ENCODE assay signal across 28 cellular contexts in genomic region chr2:24844023-24844685, GRCh38.
"Had no signal": no experiment of that assay in that cellular context is flagged by ENCODE, and none has a peak within 500 bp of the region (broad histone marks: within the 10 kb centered on the region; RNA-seq: fewer than 3 reads in every experiment).

No MANE protein-coding gene starts in this region.

- H3K9me3 Mint-ChIP-seq: type B pancreatic cell had no signal

- H3K4me1 ChIP-seq: lower lobe of right lung, sigmoid colon, uterus had no signal

- H3K9me3 ChIP-seq: lower lobe of right lung, neutrophil, ovary, sigmoid colon, tibial nerve, uterus had no signal

- FAIRE-seq: small intestine had no signal

- H3K27ac Mint-ChIP-seq: nephron; progenitor cell of endocrine pancreas; stimulated activated memory B cell treated with anti-CD40 and anti-IgM and Interleukin-4, amounts not matched to agents 10 μg/mL and 1 μg/mL and 100 μg/mL, for 72 hours; type B pancreatic cell had no signal

- H3K36me3 ChIP-seq: neutrophil, ovary, uterus had no signal

- H3K4me1 Mint-ChIP-seq: nephron; neural crest cell; stimulated activated naive CD8-positive, alpha-beta T cell treated with anti-CD3 and anti-CD28 coated beads, Interleukin-15, amount 100 ng/mL, for 72 hours had no signal

- H3K27me3 ChIP-seq: hepatocyte, neutrophil, ovary, sigmoid colon, tibial nerve, uterus had no signal

- H3K4me3 ChIP-seq: hepatocyte, lower lobe of right lung, ovary, sigmoid colon, tibial nerve, uterus had no signal

- ATAC-seq: left cardiac atrium; left lobe of liver; lower lobe of right lung; naive thymus-derived CD8-positive, alpha-beta T cell; stimulated activated memory B cell treated with anti-CD40 and anti-IgM and Interleukin-4, amounts not matched to agents 10 μg/mL and 1 μg/mL and 100 μg/mL, for 72 hours; stimulated activated naive CD8-positive, alpha-beta T cell treated with anti-CD3 and anti-CD28 coated beads, Interleukin-15, amount 100 ng/mL, for 72 hours had no signal

- H3K4me3 Mint-ChIP-seq: naive thymus-derived CD8-positive, alpha-beta T cell; nephron; neural crest cell; stimulated activated memory B cell treated with anti-CD40 and anti-IgM and Interleukin-4, amounts not matched to agents 10 μg/mL and 1 μg/mL and 100 μg/mL, for 72 hours; stimulated activated naive CD8-positive, alpha-beta T cell treated with anti-CD3 and anti-CD28 coated beads, Interleukin-15, amount 100 ng/mL, for 72 hours; type B pancreatic cell had no signal

- H3K27me3 Mint-ChIP-seq: naive thymus-derived CD8-positive, alpha-beta T cell; progenitor cell of endocrine pancreas; stimulated activated memory B cell treated with anti-CD40 and anti-IgM and Interleukin-4, amounts not matched to agents 10 μg/mL and 1 μg/mL and 100 μg/mL, for 72 hours; stimulated activated naive CD8-positive, alpha-beta T cell treated with anti-CD3 and anti-CD28 coated beads, Interleukin-15, amount 100 ng/mL, for 72 hours; type B pancreatic cell had no signal

- H3K27ac ChIP-seq: hepatocyte, lower lobe of right lung, neutrophil, ovary, sigmoid colon, tibial nerve, uterus had no signal

- DNase-seq: islet precursor cell; kidney glomerular epithelial cell; left cardiac atrium; lower lobe of right lung; mammary epithelial cell; mesenchymal stem cell; naive thymus-derived CD8-positive, alpha-beta T cell; occipital lobe; sigmoid colon; small intestine; stimulated activated CD4-positive, alpha-beta T cell treated with anti-CD3 and anti-CD28 coated beads, Interleukin-1b, Interleukin-23, amount 100 ng/mL, for 48 hours; stimulated activated CD4-positive, alpha-beta T cell treated with anti-CD3 and anti-CD28 coated beads, Interleukin-2, amount 100 ng/mL, for 48 hours; stimulated activated CD4-positive, alpha-beta T cell treated with anti-CD3 and anti-CD28 coated beads, Interleukin-4, amount 100 ng/mL, for 4 hours; stimulated activated CD8-positive, alpha-beta memory T cell treated with anti-CD3 and anti-CD28 coated beads, Interleukin-4, amount 100 ng/mL, for 48 hours; stimulated activated naive CD4-positive, alpha-beta T cell treated with Interleukin-2 at 50 U/mL for 16 hours; stimulated activated naive CD8-positive, alpha-beta T cell treated with anti-CD3 and anti-CD28 coated beads, Interleukin-15, amount 100 ng/mL, for 72 hours; substantia nigra; uterus had no signal
